1 cellular context compared by ENCODE assay signal in the genomic region with DNA sequence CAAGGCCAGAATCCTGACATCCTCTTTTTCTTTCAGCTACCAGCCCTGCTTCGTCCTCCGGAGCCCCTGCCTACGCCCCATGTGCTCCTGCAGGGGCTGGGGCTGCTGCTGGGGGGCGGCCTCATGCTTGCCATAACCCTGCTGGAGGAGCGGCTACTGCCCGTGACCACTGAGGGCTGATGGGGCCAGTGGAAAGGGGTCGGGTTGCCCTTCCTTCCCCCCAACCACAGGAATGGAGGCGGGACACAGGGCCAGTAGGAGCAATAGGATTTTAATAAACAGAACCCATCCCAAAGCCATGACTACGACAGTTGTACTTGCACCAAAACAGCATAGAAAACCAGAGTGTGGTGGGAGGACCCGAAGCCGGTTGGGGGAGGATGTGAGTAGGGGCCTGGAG.
A peak's percentile ranks its signal among the peaks of the same experiment; 100 is the strongest.
TF ChIP-seq lines count a peak whose summit lies in the region.

No MANE protein-coding gene starts in this region.

TF ChIP-seq in H1, 55 proteins besides CTCF, POLR2A, EP300 and RAD21:
- TF ChIP-seq, protein P1, sequence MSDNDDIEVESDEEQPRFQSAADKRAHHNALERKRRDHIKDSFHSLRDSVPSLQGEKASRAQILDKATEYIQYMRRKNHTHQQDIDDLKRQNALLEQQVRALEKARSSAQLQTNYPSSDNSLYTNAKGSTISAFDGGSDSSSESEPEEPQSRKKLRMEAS (IDR thresholded peaks at IDR 0.05), result peak; percentile 52; the same call in 1 of the 2 replicates
- TF ChIP-seq JUN (IDR thresholded peaks at IDR 0.05; ENCODE audit: low read depth, low read length), result no peak
